ENCODE assay signal across 14 cellular contexts in genomic region chr5:125059255-125060050, GRCh38.
A peak's percentile ranks its signal among the peaks of the same experiment; 100 is the strongest.
DNase-seq lines count a peak whose midpoint lies in the region; ATAC-seq and TF ChIP-seq lines count a peak whose summit lies in the region.
"Had no signal": no experiment of that assay in that cellular context is flagged by ENCODE, and none has a peak within 500 bp of the region (broad histone marks: within the 10 kb centered on the region; RNA-seq: fewer than 3 reads in every experiment).

No MANE protein-coding gene starts in this region.

- ATAC-seq in GM21717 (IDR thresholded peaks at IDR 0.05; ENCODE audit: unreplicated experiment) (no peak), GM18519 (IDR thresholded peaks at IDR 0.05; ENCODE audit: low FRiP score, unreplicated experiment) (no peak)
- ATAC-seq: activated CD8-positive, alpha-beta memory T cell treated with anti-CD3 and anti-CD28 coated beads, Interleukin-2, amount 10 ng/mL, durations not matched to agents 7 days and 5 days had no signal

- H3K4me3 ChIP-seq in brain microvascular endothelial cell (ENCODE audit: low read depth, low read length) (no peak overlapping the region), mesodermal cell (ENCODE audit: extremely low read depth, insufficient read depth, low read length, poor library complexity, severe bottlenecking) (no peak overlapping the region)

- H3K9me3 ChIP-seq in mesodermal cell (ENCODE audit: control insufficient read depth, low read length) = no peaks in the 10 kb centered on the region

- H3K36me3 ChIP-seq in brain microvascular endothelial cell (replicated peaks) (no peaks in the 10 kb centered on the region), mesodermal cell (ENCODE audit: control insufficient read depth, insufficient read depth, low read length) (no peaks in the 10 kb centered on the region)

- H3K27ac ChIP-seq in brain microvascular endothelial cell = peak overlapping the region; percentile 6
- peak overlapping the region; percentile 61 for H3K27ac ChIP-seq in mesodermal cell (ENCODE audit: low read depth, low read length, severe bottlenecking)

- H3K27me3 ChIP-seq in brain microvascular endothelial cell (replicated peaks) = no peaks in the 10 kb centered on the region

- in situ Hi-C loops in brain microvascular endothelial cell (cut with HindIII; ENCODE audit: low pct_ligation_motif_present, low sequenced_read_pairs) = no loop called here

- DNase-seq in DMS53 treated with DMSO at 0.1 percent for 48 hours (lab: John Stamatoyannopoulos, UW; ENCODE audit: unreplicated experiment) = peak; percentile 69
- DNase-seq in NCI-H1930 (lab: John Stamatoyannopoulos, UW) = peak; percentile 47
- DNase-seq in brain microvascular endothelial cell = peak; percentile 14
- DNase-seq in GM03348 (ENCODE audit: low spot score) = no peak
- DNase-seq in HuH-7.5 (ENCODE audit: low spot score) = no peak
- DNase-seq: activated CD8-positive, alpha-beta memory T cell treated with anti-CD3 and anti-CD28 coated beads, Interleukin-2, amount 10 ng/mL, durations not matched to agents 7 days and 5 days; activated naive CD4-positive, alpha-beta T cell treated with anti-CD3 and anti-CD28 coated beads for 36 hours; central memory CD4-positive, alpha-beta T cell; erythroblast; GF-D8; substantia nigra had no signal

- H3K4me1 ChIP-seq in mesodermal cell (ENCODE audit: control insufficient read depth, insufficient read depth, low read length, poor library complexity, severe bottlenecking) = peaks cover 9% of the 10 kb centered on the region

- no CpG with 5 or more reads among the region's 4 CpGs for WGBS in mesodermal cell (ENCODE audit: insufficient coverage in 2 of 2), 2 experiments

- no peak for TF ChIP-seq CTCF in brain microvascular endothelial cell (IDR thresholded peaks at IDR 0.05; ENCODE audit: low read depth, low read length, missing control alignments)

Comparison
In these comparisons a context has a peak if more than half of its experiments do, and no peak if none do; other contexts are left out.
1. DNase-seq: peak in DMS53 treated with DMSO at 0.1 percent for 48 hours (single experiment), NCI-H1930 (2 of 2) and brain microvascular endothelial cell (single experiment); none in GM03348 (single experiment) and HuH-7.5 (single experiment).